Comparison of ENCODE assay signal across 8 cellular contexts in the genomic region with DNA sequence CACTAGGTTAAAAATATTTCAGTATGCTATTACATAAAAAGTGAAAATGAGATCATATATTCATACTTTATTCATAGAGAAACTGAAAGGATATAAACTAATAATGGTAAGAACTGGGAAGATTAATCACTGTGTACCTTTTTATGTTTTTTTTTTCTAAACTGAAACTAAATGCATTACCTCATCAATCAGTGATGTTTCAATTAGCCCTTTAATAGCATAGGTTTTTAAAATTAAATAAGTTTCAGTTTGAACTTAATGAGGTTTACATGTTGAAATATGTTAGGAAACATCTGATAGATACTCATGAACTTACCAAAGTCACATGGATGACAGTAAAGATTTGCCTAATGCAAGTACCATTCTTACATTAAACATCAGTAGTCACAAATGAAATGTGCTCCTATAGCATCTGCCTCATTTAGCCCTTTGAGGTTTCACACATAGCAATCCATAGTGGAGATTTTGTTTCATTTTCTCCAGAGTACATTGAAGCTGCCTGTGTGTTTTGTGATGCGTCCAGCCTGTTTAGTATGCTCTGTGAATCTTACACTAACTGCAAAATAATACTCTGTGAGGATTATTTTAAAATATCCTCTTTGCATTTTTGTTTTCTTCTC.
A peak's percentile ranks its signal among the peaks of the same experiment; 100 is the strongest.
DNase-seq lines count a peak whose midpoint lies in the region; ATAC-seq and TF ChIP-seq lines count a peak whose summit lies in the region.

No MANE protein-coding gene starts in this region.

- H3K27me3 ChIP-seq in neutrophil: no peaks in the 10 kb centered on the region
- no peaks in the 10 kb centered on the region for H3K27me3 ChIP-seq in effector memory CD4-positive, alpha-beta T cell (replicated peaks; ENCODE audit: control insufficient read depth, insufficient read depth, low read length, poor library complexity, severe bottlenecking)

- H3K36me3 ChIP-seq in neutrophil: no peaks in the 10 kb centered on the region
- H3K36me3 ChIP-seq in effector memory CD4-positive, alpha-beta T cell (ENCODE audit: control insufficient read depth, insufficient read depth, low read length): no peaks in the 10 kb centered on the region

- ATAC-seq in GM18519 (IDR thresholded peaks at IDR 0.05; ENCODE audit: low FRiP score, unreplicated experiment): peak; percentile 39
- ATAC-seq in HG02885 (IDR thresholded peaks at IDR 0.05; ENCODE audit: poor library complexity, unreplicated experiment): peak; percentile 43

- H3K4me3 ChIP-seq in neutrophil (ENCODE audit: low read depth in 1 of 2, low read length in 1 of 2): peak overlapping the region in 1 of 2 experiments; percentile 19
- no peak overlapping the region for H3K4me3 ChIP-seq in effector memory CD4-positive, alpha-beta T cell (ENCODE audit: insufficient read depth, low read depth, low read length, poor library complexity, severe bottlenecking)

- H3K27ac ChIP-seq in angular gyrus (ENCODE audit: low read depth, low read length) (peak overlapping the region; percentile 60), neutrophil (peak overlapping the region; percentile 67)
- no peak overlapping the region for H3K27ac ChIP-seq in effector memory CD4-positive, alpha-beta T cell (ENCODE audit: insufficient read depth, low read length, poor library complexity, severe bottlenecking)

- TF ChIP-seq CTCF in neutrophil (IDR thresholded peaks at IDR 0.05): no peak

- H3K9me3 ChIP-seq in neutrophil: no peaks in the 10 kb centered on the region
- H3K9me3 ChIP-seq in effector memory CD4-positive, alpha-beta T cell (ENCODE audit: control insufficient read depth, low read length): no peaks in the 10 kb centered on the region

- peaks cover 28 to 50% of the 10 kb centered on the region in 2 experiments for H3K4me1 ChIP-seq in neutrophil (ENCODE audit: control insufficient read depth in 1 of 2, insufficient read depth in 1 of 2, low read depth in 1 of 2, low read length in 1 of 2)
- peaks cover 12% of the 10 kb centered on the region for H3K4me1 ChIP-seq in effector memory CD4-positive, alpha-beta T cell (ENCODE audit: control insufficient read depth, insufficient read depth, low read length, poor library complexity, severe bottlenecking)

- no peak for DNase-seq in stimulated activated naive CD4-positive, alpha-beta T cell (lab: John Stamatoyannopoulos, UW)
- DNase-seq in effector memory CD4-positive, alpha-beta T cell: no peak
- DNase-seq in NCI-H446 (lab: John Stamatoyannopoulos, UW) (no peak), NCI-H748 treated with DMSO at 0.1 percent for 48 hours (lab: John Stamatoyannopoulos, UW) (no peak)
